In genomic region chr7:23520582-23520981, GRCh38 we compare ENCODE assay signal across 14 cellular contexts. TPM values are rescaled to one million over a fixed set of nuclear protein-coding genes. Genes with fewer than 3 reads are reported as not detected.
DNase-seq lines count a peak whose midpoint lies in the region; ATAC-seq and TF ChIP-seq lines count a peak whose summit lies in the region.
"Had no signal": no experiment of that assay in that cellular context is flagged by ENCODE, and none has a peak within 500 bp of the region (broad histone marks: within the 10 kb centered on the region; RNA-seq: fewer than 3 reads in every experiment).

No MANE protein-coding gene starts in this region.

- no peak overlapping the region for H3K9ac ChIP-seq in Loucy (ENCODE audit: low read depth, low read length, poor library complexity, severe bottlenecking)

- H3K9me3 Mint-ChIP-seq in stimulated activated naive CD8-positive, alpha-beta T cell treated with anti-CD3 and anti-CD28 coated beads, Interleukin-15, amount 100 ng/mL, for 72 hours = peaks cover 0 to 7% of the 10 kb centered on the region in 2 donors
- no peaks in the 10 kb centered on the region for H3K9me3 Mint-ChIP-seq in type B pancreatic cell
- H3K9me3 Mint-ChIP-seq: activated naive CD8-positive, alpha-beta T cell treated with anti-CD3 and anti-CD28 coated beads, Interleukin-2, amount 50 U/mL, for 24 hours had no signal

- H3K9me3 ChIP-seq in Loucy (ENCODE audit: insufficient read depth, low read depth, low read length) (no peaks in the 10 kb centered on the region), uterus (no peaks in the 10 kb centered on the region)

- no peak overlapping the region for H3K27ac Mint-ChIP-seq in stimulated activated naive CD8-positive, alpha-beta T cell treated with anti-CD3 and anti-CD28 coated beads, Interleukin-15, amount 100 ng/mL, for 72 hours
- no peak overlapping the region for H3K27ac Mint-ChIP-seq in type B pancreatic cell
- H3K27ac Mint-ChIP-seq: activated naive CD8-positive, alpha-beta T cell treated with anti-CD3 and anti-CD28 coated beads, Interleukin-2, amount 50 U/mL, for 24 hours had no signal

- peak; percentile 13 for DNase-seq in stimulated activated naive CD8-positive, alpha-beta T cell treated with anti-CD3 and anti-CD28 coated beads, Interleukin-15, Interleukin-2, amounts not matched to agents 100 U/mL and 50 U/mL, for 24 hours
- no peak for DNase-seq in stimulated activated naive CD8-positive, alpha-beta T cell treated with anti-CD3 and anti-CD28 coated beads, Interleukin-15, amount 100 ng/mL, for 72 hours
- no peak for DNase-seq in cardiac fibroblast (ENCODE audit: low read depth in 2 of 2)
- no peak for DNase-seq in type B pancreatic cell (ENCODE audit: extremely low spot score, unreplicated experiment)
- DNase-seq in uterus = no peak
- no peak for DNase-seq in occipital lobe (lab: John Stamatoyannopoulos, UW)
- DNase-seq: activated naive CD8-positive, alpha-beta T cell treated with anti-CD3 and anti-CD28 coated beads, Interleukin-2, amount 50 U/mL, for 24 hours; CD4-positive, CD25-positive, alpha-beta regulatory T cell; cortex of kidney; mammary epithelial cell; MV-4-11; NCI-H226 had no signal

- peaks cover 45% of the 10 kb centered on the region for H3K36me3 Mint-ChIP-seq in type B pancreatic cell

- peaks cover 97% of the 10 kb centered on the region for H3K79me2 ChIP-seq in Loucy (ENCODE audit: insufficient read depth, low read length)

- H3K27me3 ChIP-seq in Loucy (ENCODE audit: insufficient read depth, low read length, poor library complexity, severe bottlenecking) = no peaks in the 10 kb centered on the region
- H3K27me3 ChIP-seq in uterus = no peaks in the 10 kb centered on the region

- H2AFZ ChIP-seq in Loucy (ENCODE audit: low read length) = no peak overlapping the region

- intact Hi-C loops in uterus (cut with DNase I; ENCODE audit: low total_unique reads) = no loop called here

- H3K36me3 ChIP-seq in Loucy (ENCODE audit: insufficient read depth, low read length) (peaks cover 65% of the 10 kb centered on the region), uterus (no peaks in the 10 kb centered on the region)

- no peak for TF ChIP-seq POLR2A in uterus (IDR thresholded peaks at IDR 0.05)

- peaks cover 49% of the 10 kb centered on the region for H3K4me1 Mint-ChIP-seq in stimulated activated naive CD8-positive, alpha-beta T cell treated with anti-CD3 and anti-CD28 coated beads, Interleukin-15, amount 100 ng/mL, for 72 hours
- H3K4me1 Mint-ChIP-seq in type B pancreatic cell (ENCODE audit: unreplicated experiment) = peaks cover 18% of the 10 kb centered on the region

- no peaks in the 10 kb centered on the region for H3K9me2 ChIP-seq in Loucy (replicated peaks; ENCODE audit: low read depth, low read length)

- H3K4me3 ChIP-seq in Loucy (ENCODE audit: low read length, poor library complexity, severe bottlenecking) = no peak overlapping the region
- no peak overlapping the region for H3K4me3 ChIP-seq in cardiac fibroblast (replicated peaks in 1 of 2; ENCODE audit: low read depth in 2 of 2, low read length in 2 of 2)
- no peak overlapping the region for H3K4me3 ChIP-seq in uterus

- TF ChIP-seq CTCF in Loucy (conservative IDR thresholded peaks at IDR 0.05; ENCODE audit: low read length) (peak; percentile 39), cardiac fibroblast (IDR thresholded peaks at IDR 0.05; ENCODE audit: low read depth, low read length) (peak; percentile 6), type B pancreatic cell (conservative IDR thresholded peaks at IDR 0.05) (peak; percentile 46), uterus (IDR thresholded peaks at IDR 0.05) (no peak)

- H3F3A ChIP-seq in Loucy (ENCODE audit: low read depth) = no peaks in the 10 kb centered on the region

- H3K27ac ChIP-seq in uterus = no peak overlapping the region

- H3K4me1 ChIP-seq in Loucy (ENCODE audit: insufficient read depth, low read length, poor library complexity, severe bottlenecking) (peaks cover 36% of the 10 kb centered on the region), uterus (no peaks in the 10 kb centered on the region)

- H3K4me2 ChIP-seq in Loucy (ENCODE audit: low read depth, low read length, poor library complexity, severe bottlenecking) = peak overlapping the region; percentile 20

- no peak overlapping the region for H3K4me3 Mint-ChIP-seq in stimulated activated naive CD8-positive, alpha-beta T cell treated with anti-CD3 and anti-CD28 coated beads, Interleukin-15, amount 100 ng/mL, for 72 hours
- H3K4me3 Mint-ChIP-seq in type B pancreatic cell = no peak overlapping the region
- H3K4me3 Mint-ChIP-seq: activated naive CD8-positive, alpha-beta T cell treated with anti-CD3 and anti-CD28 coated beads, Interleukin-2, amount 50 U/mL, for 24 hours had no signal

- peaks cover 79% of the 10 kb centered on the region for H4K20me1 ChIP-seq in Loucy (ENCODE audit: insufficient read depth, low read length, poor library complexity, severe bottlenecking)

- ATAC-seq in stimulated activated naive CD8-positive, alpha-beta T cell treated with anti-CD3 and anti-CD28 coated beads, Interleukin-15, Interleukin-2, amounts not matched to agents 100 U/mL and 50 U/mL, for 24 hours = no peak
- no peak for ATAC-seq in stimulated activated naive CD8-positive, alpha-beta T cell treated with anti-CD3 and anti-CD28 coated beads, Interleukin-15, amount 100 ng/mL, for 72 hours
- no peak for ATAC-seq in HG02678 (IDR thresholded peaks at IDR 0.05; ENCODE audit: unreplicated experiment)
- ATAC-seq: activated naive CD8-positive, alpha-beta T cell treated with anti-CD3 and anti-CD28 coated beads, Interleukin-2, amount 50 U/mL, for 24 hours had no signal

- H3K27me3 Mint-ChIP-seq in stimulated activated naive CD8-positive, alpha-beta T cell treated with anti-CD3 and anti-CD28 coated beads, Interleukin-15, amount 100 ng/mL, for 72 hours = no peaks in the 10 kb centered on the region
- H3K27me3 Mint-ChIP-seq in type B pancreatic cell = no peaks in the 10 kb centered on the region
- H3K27me3 Mint-ChIP-seq: activated naive CD8-positive, alpha-beta T cell treated with anti-CD3 and anti-CD28 coated beads, Interleukin-2, amount 50 U/mL, for 24 hours; CD4-positive, CD25-positive, alpha-beta regulatory T cell had no signal

RNA-seq across cellular contexts. Expression of gene TRA2A, which starts 11.2 kb away (rescaled TPM):
- total RNA-seq in type B pancreatic cell (ENCODE audit: low replicate concordance) (97.9 and 116 TPM in 2 replicates), uterus (100 to 1,000 TPM in 1 of 4 donors, 10 to 100 TPM in 3; 12.6 to 144 (median 80.6) TPM), occipital lobe (68.0 TPM)

RNA-seq across cellular contexts. Expression of gene IGF2BP3, which starts 50.3 kb away (rescaled TPM):
- total RNA-seq in type B pancreatic cell (ENCODE audit: low replicate concordance) = 99.3 and 107 TPM in 2 replicates
- 10 to 100 TPM in 1 of 4 donors, not detected in 3; 45.8 TPM for total RNA-seq in uterus
- total RNA-seq in occipital lobe = 84.1 TPM

Comparison
In these comparisons a context has a peak if more than half of its experiments do, and no peak if none do; other contexts are left out.
1. CTCF ChIP-seq: peak in Loucy (single experiment), cardiac fibroblast (single experiment) and type B pancreatic cell (single experiment); none in uterus (0 of 4).